Comparison of ENCODE assay signal across 8 cellular contexts in genomic region chr16:89828199-89828869, GRCh38. TPM values are rescaled to one million over a fixed set of nuclear protein-coding genes. Genes with fewer than 3 reads are reported as not detected.
DNase-seq lines count a peak whose midpoint lies in the region; ATAC-seq and TF ChIP-seq lines count a peak whose summit lies in the region.

TSS of gene SPIRE2 (plus strand) at chr16:89828475. CDS start at chr16:89828551, 76 bp downstream.

- 0 to 1% (median 1%) methylated on average over 3 to 94 of the region's 98 CpGs; no CpG with 5 or more reads in 1 of the 4 donors for WGBS in adrenal gland, 4 donors
- 0 to 1% methylated on average over 45 to 94 of the region's 98 CpGs for WGBS in heart right ventricle, 2 donors

- H3K4me3 ChIP-seq in adrenal gland = peak within 1 kb of the TSS in 2 of 4 donors; percentile 50 to 73
- H3K4me3 ChIP-seq in heart right ventricle = peak within 1 kb of the TSS; percentile 25 to 67 (median 59)

- H3K4me1 Mint-ChIP-seq in type B pancreatic cell (ENCODE audit: unreplicated experiment) = peaks cover 18% of the 10 kb centered on the region

- H3K9me3 Mint-ChIP-seq in type B pancreatic cell = no peaks in the 10 kb centered on the region

- H3K27ac Mint-ChIP-seq in type B pancreatic cell = peak within 1 kb of the TSS; percentile 90

- H3K9me3 ChIP-seq in adrenal gland (replicated peaks in 1 of 3) (no peaks in the 10 kb centered on the region), heart right ventricle (no peaks in the 10 kb centered on the region)

- DNase-seq in D341Med (ENCODE audit: low spot score) (peak; percentile 93), SW480 (ENCODE audit: low spot score) (peak; percentile 64), adrenal gland (peak; percentile 70 to 84 (median 78)), heart right ventricle (peak; percentile 81 to 82), pons (ENCODE audit: low spot score) (peak; percentile 17), type B pancreatic cell (ENCODE audit: extremely low spot score, unreplicated experiment) (peak; percentile 85)

- TF ChIP-seq POLR2A in adrenal gland (IDR thresholded peaks at IDR 0.05) = no peak

- intact Hi-C loops in adrenal gland (cut with DNase I) (no loop called here), heart right ventricle (cut with DNase I) (no loop called here)

- no peaks in the 10 kb centered on the region for H3K36me3 ChIP-seq in adrenal gland (replicated peaks in 1 of 2)
- no peaks in the 10 kb centered on the region for H3K36me3 ChIP-seq in heart right ventricle

- H3K27me3 Mint-ChIP-seq in type B pancreatic cell = no peaks in the 10 kb centered on the region

- peak within 1 kb of the TSS; percentile 91 for H3K4me3 Mint-ChIP-seq in type B pancreatic cell

- peak; percentile 64 for ATAC-seq in HG03354 (IDR thresholded peaks at IDR 0.05; ENCODE audit: poor library complexity, severe bottlenecking, unreplicated experiment)
- ATAC-seq in heart right ventricle = peak; percentile 74 to 89 (median 84)
- ATAC-seq in GM21360 (IDR thresholded peaks at IDR 0.05; ENCODE audit: unreplicated experiment) = no peak

- H3K4me1 ChIP-seq in adrenal gland (replicated peaks in 1 of 2) (peaks cover 6 to 20% of the 10 kb centered on the region in 2 donors), heart right ventricle (peaks cover 0 to 18% (median 13%) of the 10 kb centered on the region in 9 donors)

- no peaks in the 10 kb centered on the region for H3K36me3 Mint-ChIP-seq in type B pancreatic cell

- TF ChIP-seq CTCF in adrenal gland (IDR thresholded peaks at IDR 0.05) (no peak), heart right ventricle (IDR thresholded peaks at IDR 0.05) (no peak), type B pancreatic cell (conservative IDR thresholded peaks at IDR 0.05) (no peak)

- H3K27ac ChIP-seq in adrenal gland = peak within 1 kb of the TSS in 3 of 5 donors; percentile 9 to 77 (median 60)
- peak within 1 kb of the TSS; percentile 49 to 89 (median 86) for H3K27ac ChIP-seq in heart right ventricle

- no peaks in the 10 kb centered on the region for H3K27me3 ChIP-seq in adrenal gland
- H3K27me3 ChIP-seq in heart right ventricle = peaks cover 0 to 26% (median 0%) of the 10 kb centered on the region in 7 donors

RNA-seq across cellular contexts. Expression of gene SPIRE2, which starts in this region (rescaled TPM):
- 10 to 100 TPM in 1 of 8 donors, 1 to 10 TPM in 7; 2.8 to 14.4 (median 4.4) TPM for total RNA-seq in adrenal gland
- polyA plus RNA-seq in adrenal gland = 10 to 100 TPM in 1 of 3 donors, 1 to 10 TPM in 2; 2.8 to 14.2 (median 7.8) TPM
- total RNA-seq in heart right ventricle = 1 to 10 TPM in 6 of 10 donors, under 1 TPM in 4; 0.46 to 1.9 (median 1.2) TPM
- polyA plus RNA-seq in heart right ventricle = 1 to 10 TPM in 1 of 2 donors, under 1 TPM in 1; 0.52 to 1.5 TPM
- 17.1 and 18.6 TPM in 2 replicates for total RNA-seq in type B pancreatic cell (ENCODE audit: low replicate concordance)

Comparison
In these comparisons a context has a peak if more than half of its experiments do, and no peak if none do; other contexts are left out.
1. DNase-seq: peak in every context shown above with its lines; median percentile 93 in D341Med; 85 in type B pancreatic cell; 82 in heart right ventricle; 78 in adrenal gland; 64 in SW480; 17 in pons.